ENCODE assay signal across 1 cellular context in the genomic region with DNA sequence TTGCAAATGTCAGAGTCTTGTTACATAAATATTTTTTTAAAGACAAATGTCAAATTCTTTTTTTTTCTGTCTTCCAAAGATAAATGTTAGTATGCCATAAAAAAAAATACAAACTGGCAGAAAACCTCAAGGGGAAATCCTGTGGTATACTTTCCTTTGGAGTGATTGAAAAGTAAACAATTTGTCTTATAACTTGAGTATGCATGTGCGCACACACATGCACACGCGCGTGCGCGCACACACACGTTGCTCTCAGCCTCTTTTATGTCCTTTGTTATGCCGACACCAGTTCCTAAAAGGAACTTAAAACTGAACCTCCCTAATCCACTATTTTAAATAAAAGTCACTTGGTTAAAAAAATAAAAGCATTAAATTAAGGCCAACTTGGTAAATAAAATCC.
TF ChIP-seq lines count a peak whose summit lies in the region.

No MANE protein-coding gene starts in this region.

TF ChIP-seq in GM23338, 12 proteins besides CTCF, POLR2A, EP300 and RAD21 (continued from another document):
- TF ChIP-seq ZNF462 (CRISPR knock-in tag; IDR thresholded peaks at IDR 0.05) = no peak
